In the genomic region with DNA sequence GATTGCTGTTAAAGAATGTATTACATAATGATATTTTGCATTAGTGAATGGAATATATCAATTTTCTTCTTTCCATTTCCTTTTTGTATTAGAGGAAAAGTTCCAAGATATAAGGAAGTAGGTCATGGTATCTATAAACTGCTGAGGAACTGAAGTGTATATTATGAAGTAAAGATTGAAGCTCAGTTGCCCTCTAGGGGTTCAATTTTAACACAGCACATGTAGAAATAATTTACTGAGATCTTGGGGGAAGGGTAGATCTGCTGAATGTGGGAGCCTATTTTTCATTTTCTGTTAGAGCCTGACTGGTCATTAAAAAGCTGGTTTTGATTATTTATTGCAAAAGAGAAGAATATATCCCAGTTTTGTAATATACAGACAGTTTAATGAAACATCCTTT, we compare ENCODE assay signal across 8 cellular contexts.
A peak's percentile ranks its signal among the peaks of the same experiment; 100 is the strongest.
DNase-seq lines count a peak whose midpoint lies in the region; ATAC-seq and TF ChIP-seq lines count a peak whose summit lies in the region.

No MANE protein-coding gene starts in this region.

- peak; percentile 32 for DNase-seq in NCI-H1105 treated with DMSO at 0.1 percent for 48 hours (lab: John Stamatoyannopoulos, UW)
- DNase-seq in NCI-H1105 (lab: John Stamatoyannopoulos, UW), result no peak
- DNase-seq in HL-60 (ENCODE audit: low read depth in 1 of 2, low spot score in 1 of 2), result peak in 1 of 2 experiments; percentile 31
- DNase-seq in SK-N-MC (ENCODE audit: low read depth, low spot score), result peak; percentile 26
- DNase-seq in fibroblast of pulmonary artery (ENCODE audit: low read depth), result peak; percentile 67
- peak; percentile 53 for DNase-seq in pons (ENCODE audit: low spot score)
- no peak for DNase-seq in GM19238 (ENCODE audit: insufficient read length, low spot score)

- peak; percentile 83 for ATAC-seq in GM21515 (IDR thresholded peaks at IDR 0.05; ENCODE audit: unreplicated experiment)

- H3K36me3 ChIP-seq in SK-N-MC (ENCODE audit: insufficient read depth, low read length), result no peaks in the 10 kb centered on the region

- TF ChIP-seq CTCF in HL-60 (IDR thresholded peaks at IDR 0.05; ENCODE audit: insufficient read depth, low read length) (peak; percentile 37), fibroblast of pulmonary artery (IDR thresholded peaks at IDR 0.05; ENCODE audit: low read length, missing control alignments) (peak; percentile 67)

- no peaks in the 10 kb centered on the region for H3K9me3 ChIP-seq in SK-N-MC (ENCODE audit: low read depth, low read length)

- H3K9ac ChIP-seq in SK-N-MC (ENCODE audit: insufficient read length), result no peak overlapping the region

- H3K27ac ChIP-seq in HL-60 (replicated peaks) (no peak overlapping the region), SK-N-MC (no peak overlapping the region)

- H3K4me3 ChIP-seq in HL-60 (replicated peaks; ENCODE audit: insufficient read depth, low read length), result no peak overlapping the region
- H3K4me3 ChIP-seq in SK-N-MC, result no peak overlapping the region
- no peak overlapping the region for H3K4me3 ChIP-seq in fibroblast of pulmonary artery (replicated peaks; ENCODE audit: low read depth, low read length)

- H3K27me3 ChIP-seq in HL-60 (ENCODE audit: insufficient read depth, poor library complexity, severe bottlenecking), result no peaks in the 10 kb centered on the region

Comparison
In these comparisons a context has a peak if more than half of its experiments do, and no peak if none do; other contexts are left out.
1. DNase-seq: peak in NCI-H1105 treated with DMSO at 0.1 percent for 48 hours (single experiment), SK-N-MC (single experiment), fibroblast of pulmonary artery (single experiment) and pons (single experiment); none in NCI-H1105 (single experiment) and GM19238 (single experiment).